ENCODE assay signal across 14 cellular contexts in genomic region chr3:27971600-27971999, GRCh38.
DNase-seq lines count a peak whose midpoint lies in the region; ATAC-seq and TF ChIP-seq lines count a peak whose summit lies in the region.
"Had no signal": no experiment of that assay in that cellular context is flagged by ENCODE, and none has a peak within 500 bp of the region (broad histone marks: within the 10 kb centered on the region; RNA-seq: fewer than 3 reads in every experiment).

No MANE protein-coding gene starts in this region.

- no peak overlapping the region for H3K9ac ChIP-seq in endodermal cell (ENCODE audit: extremely low read depth, low read length, poor library complexity, severe bottlenecking)

- 71 to 79% methylated on average over 3 to 5 of the region's 5 CpGs for WGBS in endodermal cell (ENCODE audit: insufficient coverage in 1 of 2, insufficient read length in 1 of 2), 2 experiments

- H3K4me1 Mint-ChIP-seq in endodermal cell (peaks cover 14% of the 10 kb centered on the region), neural crest cell (no peaks in the 10 kb centered on the region)
- H3K4me1 Mint-ChIP-seq in CD8-positive, alpha-beta T cell (ENCODE audit: low read depth) = peaks cover 8% of the 10 kb centered on the region

- H3K27me3 ChIP-seq in endodermal cell (ENCODE audit: control insufficient read depth, insufficient read depth, low read length, poor library complexity, severe bottlenecking) = no peaks in the 10 kb centered on the region
- no peaks in the 10 kb centered on the region for H3K27me3 ChIP-seq in CD8-positive, alpha-beta T cell (ENCODE audit: insufficient read depth, low read length)

- no peak overlapping the region for H3K27ac Mint-ChIP-seq in endodermal cell
- peak overlapping the region; percentile 52 for H3K27ac Mint-ChIP-seq in neural crest cell (ENCODE audit: unreplicated experiment)
- no peak overlapping the region for H3K27ac Mint-ChIP-seq in CD8-positive, alpha-beta T cell
- H3K27ac Mint-ChIP-seq: CD14-positive monocyte; CD8-positive, alpha-beta memory T cell had no signal

- H3K9me3 ChIP-seq in endodermal cell (ENCODE audit: control insufficient read depth, low read length) = peaks cover 10% of the 10 kb centered on the region
- no peaks in the 10 kb centered on the region for H3K9me3 ChIP-seq in CD8-positive, alpha-beta T cell (ENCODE audit: low read length)

- H3K4me3 Mint-ChIP-seq in endodermal cell (no peak overlapping the region), neural crest cell (no peak overlapping the region)
- H3K4me3 Mint-ChIP-seq in CD8-positive, alpha-beta T cell = no peak overlapping the region
- H3K4me3 Mint-ChIP-seq: CD14-positive monocyte; CD8-positive, alpha-beta memory T cell had no signal

- TF ChIP-seq CTCF in endodermal cell (conservative IDR thresholded peaks at IDR 0.05) = no peak
- TF ChIP-seq CTCF in neural crest cell (conservative IDR thresholded peaks at IDR 0.05) = no peak
- no peak for TF ChIP-seq CTCF in CD8-positive, alpha-beta T cell (IDR thresholded peaks at IDR 0.05)

- DNase-seq in NCI-H345 (lab: John Stamatoyannopoulos, UW) (peak; percentile 9), NCI-H345 treated with DMSO at 0.1 percent for 48 hours (lab: John Stamatoyannopoulos, UW; ENCODE audit: unreplicated experiment) (no peak), NCI-H774 (lab: John Stamatoyannopoulos, UW) (peak; percentile 55), endodermal cell (peak; percentile 50), neural crest cell (ENCODE audit: low read depth, low spot score) (no peak), substantia nigra (lab: John Stamatoyannopoulos, UW) (no peak)
- DNase-seq in CD8-positive, alpha-beta T cell = no peak
- DNase-seq: CD8-positive, alpha-beta memory T cell; DMS53; GF-D8 had no signal

- intact Hi-C loops in CD8-positive, alpha-beta T cell (cut with DNase I, micrococcal nuclease) = no loop called here

- H3K36me3 Mint-ChIP-seq in endodermal cell (ENCODE audit: low read depth) (peaks cover under 1% of the 10 kb centered on the region), neural crest cell (ENCODE audit: low read depth) (no peaks in the 10 kb centered on the region)
- no peaks in the 10 kb centered on the region for H3K36me3 Mint-ChIP-seq in CD8-positive, alpha-beta T cell
- H3K36me3 Mint-ChIP-seq: CD14-positive monocyte; CD8-positive, alpha-beta memory T cell had no signal

- CTCF ChIA-PET in CD8-positive, alpha-beta T cell (lab: Charles Lee) = interaction anchor here (1.3 kb wide), 1 partner anchor 21 kb away, joined by 4 read pairs; no protein-coding TSS in a partner anchor

- H3K4me3 ChIP-seq in endodermal cell (ENCODE audit: low read length) = no peak overlapping the region
- no peak overlapping the region for H3K4me3 ChIP-seq in CD8-positive, alpha-beta T cell (ENCODE audit: low read depth, low read length)

- no peaks in the 10 kb centered on the region for H3K36me3 ChIP-seq in endodermal cell (ENCODE audit: control insufficient read depth, insufficient read depth, low read length)
- no peaks in the 10 kb centered on the region for H3K36me3 ChIP-seq in CD8-positive, alpha-beta T cell (ENCODE audit: insufficient read depth, low read length)

- H3K4me1 ChIP-seq in endodermal cell (ENCODE audit: control insufficient read depth, insufficient read depth, low read length) = peaks cover 5% of the 10 kb centered on the region
- H3K4me1 ChIP-seq in CD8-positive, alpha-beta T cell (ENCODE audit: insufficient read depth, low read length) = no peaks in the 10 kb centered on the region

- POLR2A ChIA-PET in CD8-positive, alpha-beta T cell (lab: Charles Lee) = interaction anchor here (0.6 to 1.1 kb wide), 2 partner anchors 92 to 191 kb away, joined by 3 to 5 read pairs; no protein-coding TSS in a partner anchor

- no peak overlapping the region for H3K27ac ChIP-seq in endodermal cell (ENCODE audit: low read depth, low read length)
- H3K27ac ChIP-seq in CD8-positive, alpha-beta T cell (ENCODE audit: low read depth, low read length) = no peak overlapping the region
- no peak overlapping the region for H3K27ac ChIP-seq in substantia nigra (ENCODE audit: low read depth, low read length, poor library complexity, severe bottlenecking)
- H3K27ac ChIP-seq: 22Rv1 had no signal

- H3K27me3 Mint-ChIP-seq in endodermal cell (ENCODE audit: insufficient read depth) = no peaks in the 10 kb centered on the region
- H3K27me3 Mint-ChIP-seq in neural crest cell (ENCODE audit: low read depth) = no peaks in the 10 kb centered on the region
- H3K27me3 Mint-ChIP-seq in CD8-positive, alpha-beta T cell (ENCODE audit: low read depth) = no peaks in the 10 kb centered on the region
- H3K27me3 Mint-ChIP-seq: CD8-positive, alpha-beta memory T cell had no signal

- no peak for ATAC-seq in GM19467 (IDR thresholded peaks at IDR 0.05; ENCODE audit: unreplicated experiment)
- no peak for ATAC-seq in CD8-positive, alpha-beta T cell
- ATAC-seq: HCT116 had no signal

- no peaks in the 10 kb centered on the region for H3K9me3 Mint-ChIP-seq in endodermal cell
- no peaks in the 10 kb centered on the region for H3K9me3 Mint-ChIP-seq in neural crest cell
- peaks cover 3% of the 10 kb centered on the region for H3K9me3 Mint-ChIP-seq in CD8-positive, alpha-beta T cell
- H3K9me3 Mint-ChIP-seq: CD8-positive, alpha-beta memory T cell had no signal

Comparison
In these comparisons a context has a peak if more than half of its experiments do, and no peak if none do; other contexts are left out.
1. DNase-seq: peak in NCI-H345 (single experiment), NCI-H774 (single experiment) and endodermal cell (single experiment); none in NCI-H345 treated with DMSO at 0.1 percent for 48 hours (single experiment), neural crest cell (single experiment), CD8-positive, alpha-beta T cell (0 of 7) and substantia nigra (0 of 49).